20 cellular contexts compared by ENCODE assay signal in genomic region chrX:74280759-74281158, GRCh38. TPM values are rescaled to one million over a fixed set of nuclear protein-coding genes. Genes with fewer than 3 reads are reported as not detected.
A peak's percentile ranks its signal among the peaks of the same experiment; 100 is the strongest.
DNase-seq lines count a peak whose midpoint lies in the region; ATAC-seq lines count a peak whose summit lies in the region.
"Had no signal": no experiment of that assay in that cellular context is flagged by ENCODE, and none has a peak within 500 bp of the region (broad histone marks: within the 10 kb centered on the region; RNA-seq: fewer than 3 reads in every experiment).

No MANE protein-coding gene starts in this region.

- no peak overlapping the region for H3K4me3 Mint-ChIP-seq in activated T-helper 17 cell treated with anti-CD3 and anti-CD28 coated beads, Interleukin-2, amount 50 U/mL, for 72 hours
- H3K4me3 Mint-ChIP-seq: B cell; central memory CD8-positive, alpha-beta T cell; neural crest cell; type B pancreatic cell had no signal

- DNase-seq in germinal center (ENCODE audit: low spot score) (no peak), H4 (ENCODE audit: low spot score) (no peak), DMS153 (lab: John Stamatoyannopoulos, UW) (no peak)
- DNase-seq: activated CD4-positive, CD25-positive, alpha-beta regulatory T cell; activated CD8-positive, alpha-beta memory T cell treated with anti-CD3 and anti-CD28 coated beads, Interleukin-2, amount 50 U/mL, for 48 hours; DMS53; foreskin melanocyte; NCI-H1417; stimulated activated CD4-positive, alpha-beta T cell treated with anti-CD3 and anti-CD28 coated beads, Interleukin-2, amount 100 ng/mL, for 24 hours had no signal

- peak; percentile 79 for ATAC-seq in GM18870 (IDR thresholded peaks at IDR 0.05; ENCODE audit: unreplicated experiment)
- peak; percentile 65 for ATAC-seq in GM21717 (IDR thresholded peaks at IDR 0.05; ENCODE audit: unreplicated experiment)
- ATAC-seq in HG03108 (IDR thresholded peaks at IDR 0.05; ENCODE audit: unreplicated experiment): peak; percentile 65
- peak; percentile 28 for ATAC-seq in activated T-helper 17 cell treated with anti-CD3 and anti-CD28 coated beads, Interleukin-2, amount 50 U/mL, for 72 hours (replicated peaks)
- no peak for ATAC-seq in GM18867 (IDR thresholded peaks at IDR 0.05; ENCODE audit: unreplicated experiment)
- ATAC-seq: HepG2 had no signal

- H3K27me3 Mint-ChIP-seq in activated T-helper 17 cell treated with anti-CD3 and anti-CD28 coated beads, Interleukin-2, amount 50 U/mL, for 72 hours: no peaks in the 10 kb centered on the region
- H3K27me3 Mint-ChIP-seq: B cell; central memory CD8-positive, alpha-beta T cell; type B pancreatic cell had no signal

- H3K4me1 Mint-ChIP-seq in activated T-helper 17 cell treated with anti-CD3 and anti-CD28 coated beads, Interleukin-2, amount 50 U/mL, for 72 hours: no peaks in the 10 kb centered on the region

- H3K36me3 Mint-ChIP-seq in activated T-helper 17 cell treated with anti-CD3 and anti-CD28 coated beads, Interleukin-2, amount 50 U/mL, for 72 hours (ENCODE audit: low read depth): peaks cover 81% of the 10 kb centered on the region

- no peak overlapping the region for H3K27ac Mint-ChIP-seq in activated T-helper 17 cell treated with anti-CD3 and anti-CD28 coated beads, Interleukin-2, amount 50 U/mL, for 72 hours
- H3K27ac Mint-ChIP-seq: B cell, type B pancreatic cell had no signal

- H3K9me3 Mint-ChIP-seq in activated T-helper 17 cell treated with anti-CD3 and anti-CD28 coated beads, Interleukin-2, amount 50 U/mL, for 72 hours: no peaks in the 10 kb centered on the region
- H3K9me3 Mint-ChIP-seq: central memory CD8-positive, alpha-beta T cell; neural crest cell; type B pancreatic cell had no signal

RNA-seq across cellular contexts. Expression of gene ZCCHC13, which starts 23.2 kb away (rescaled TPM):
- total RNA-seq in activated T-helper 17 cell treated with anti-CD3 and anti-CD28 coated beads, Interleukin-2, amount 50 U/mL, for 72 hours: not detected
- not detected in 2 replicates for total RNA-seq in H4 (2014; rRNA removed; shearing (Covaris generic))
- total RNA-seq: B cell, HepG2, neural crest cell, right atrium auricular region had no signal
